In genomic region chr17:64385187-64386083, GRCh38 we compare ENCODE assay signal across 8 cellular contexts. TPM values are rescaled to one million over a fixed set of nuclear protein-coding genes. Genes with fewer than 3 reads are reported as not detected.
DNase-seq lines count a peak whose midpoint lies in the region; ATAC-seq, FAIRE-seq and TF ChIP-seq lines count a peak whose summit lies in the region.

No MANE protein-coding gene starts in this region.

- peak overlapping the region; percentile 35 to 57 for H3K4me3 ChIP-seq in cardiac fibroblast (replicated peaks in 1 of 2; ENCODE audit: low read depth in 2 of 2, low read length in 2 of 2)
- no peak overlapping the region for H3K4me3 ChIP-seq in mucosa of descending colon
- peak overlapping the region; percentile 33 for H3K4me3 ChIP-seq in thoracic aorta

- ATAC-seq in mucosa of descending colon = peak; percentile 54
- no peak for ATAC-seq in thoracic aorta (ENCODE audit: insufficient number of reproducible peaks, low FRiP score, low read depth)
- no peak for ATAC-seq in HG02870 (IDR thresholded peaks at IDR 0.05; ENCODE audit: unreplicated experiment)
- ATAC-seq in HG03521 (IDR thresholded peaks at IDR 0.05; ENCODE audit: unreplicated experiment) = no peak

- TF ChIP-seq CTCF in cardiac fibroblast (IDR thresholded peaks at IDR 0.05; ENCODE audit: low read depth, low read length) (no peak), mucosa of descending colon (IDR thresholded peaks at IDR 0.05) (no peak), thoracic aorta (IDR thresholded peaks at IDR 0.05) (no peak)

- H3K27ac ChIP-seq in thoracic aorta = peak overlapping the region; percentile 28 to 64

- no peaks in the 10 kb centered on the region for H3K36me3 ChIP-seq in mucosa of descending colon (ENCODE audit: low read depth)
- H3K36me3 ChIP-seq in thoracic aorta = no peaks in the 10 kb centered on the region

- H3K9me3 ChIP-seq in mucosa of descending colon = no peaks in the 10 kb centered on the region
- H3K9me3 ChIP-seq in thoracic aorta = no peaks in the 10 kb centered on the region

- intact Hi-C loops in mucosa of descending colon (cut with DNase I, micrococcal nuclease) = no loop called here

- DNase-seq in GM04504 (ENCODE audit: low read depth) (peak; percentile 50), RCC 7860 (ENCODE audit: low spot score) (peak; percentile 87), cardiac fibroblast (ENCODE audit: low read depth in 2 of 2) (peak; percentile 92 to 95), mucosa of descending colon (no peak), thoracic aorta (ENCODE audit: low spot score) (peak; percentile 10)
- no peak for DNase-seq in effector CD8-positive, alpha-beta T cell (lab: John Stamatoyannopoulos, UW)

- no peak for FAIRE-seq in RCC 7860 (lab: Jason Lieb, UNC)

- H3K4me1 ChIP-seq in mucosa of descending colon (ENCODE audit: low read depth) = no peaks in the 10 kb centered on the region
- H3K4me1 ChIP-seq in thoracic aorta (ENCODE audit: control insufficient read depth in 1 of 2, low read depth in 2 of 2) = peaks cover 7 to 14% of the 10 kb centered on the region in 2 donors

- H3K27me3 ChIP-seq in thoracic aorta (replicated peaks; ENCODE audit: insufficient read depth) = no peaks in the 10 kb centered on the region

RNA-seq across cellular contexts. Expression of gene PECAM1, which starts 5.2 kb away (rescaled TPM):
- total RNA-seq in mucosa of descending colon = 10 to 100 TPM; 36.6 to 74.1 (median 56.8) TPM
- total RNA-seq in thoracic aorta = 100 to 1,000 TPM in 1 of 2 donors, 10 to 100 TPM in 1; 82.7 to 113 TPM

Comparison
In these comparisons a context has a peak if more than half of its experiments do, and no peak if none do; other contexts are left out.
1. DNase-seq: peak in GM04504 (single experiment), RCC 7860 (single experiment), cardiac fibroblast (2 of 2) and thoracic aorta (single experiment); none in mucosa of descending colon (0 of 3) and effector CD8-positive, alpha-beta T cell (single experiment).